In the genomic region with DNA sequence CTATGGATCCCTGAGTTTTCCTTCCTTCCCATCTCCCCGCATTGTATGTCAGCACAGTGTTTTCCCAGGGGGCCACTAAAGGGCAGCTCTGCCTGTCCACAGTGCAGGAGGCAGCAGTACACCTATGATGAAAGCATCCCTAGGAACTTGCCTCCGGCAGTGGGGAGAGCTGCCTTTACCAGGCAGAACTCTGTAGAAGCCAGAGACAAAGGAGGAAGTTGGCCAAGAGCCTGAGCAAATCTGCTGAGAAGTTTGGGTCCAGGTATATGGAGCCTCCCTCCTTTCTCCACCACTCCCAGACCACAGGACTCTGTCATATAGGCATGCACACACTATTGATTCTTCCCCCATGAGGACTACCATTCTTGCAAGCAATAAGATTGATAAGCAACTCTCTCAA, we compare ENCODE assay signal across 30 cellular contexts.
"Had no signal": no experiment of that assay in that cellular context is flagged by ENCODE, and none has a peak within 500 bp of the region (broad histone marks: within the 10 kb centered on the region; RNA-seq: fewer than 3 reads in every experiment).

No MANE protein-coding gene starts in this region.

- H3K4me1 Mint-ChIP-seq: activated CD4-positive, alpha-beta T cell treated with anti-CD3 and anti-CD28 coated beads for 36 hours; brain; mesothelial cell of epicardium had no signal

- H3K36me3 Mint-ChIP-seq: activated CD8-positive, alpha-beta memory T cell treated with anti-CD3 and anti-CD28 coated beads, Interleukin-2, amount 10 ng/mL, durations not matched to agents 7 days and 5 days; activated naive CD8-positive, alpha-beta T cell; brain; mesothelial cell of epicardium; naive B cell; type B pancreatic cell had no signal

- H3K4me3 Mint-ChIP-seq: activated CD4-positive, alpha-beta T cell treated with anti-CD3 and anti-CD28 coated beads for 36 hours; activated CD8-positive, alpha-beta memory T cell treated with anti-CD3 and anti-CD28 coated beads, Interleukin-2, amount 10 ng/mL, durations not matched to agents 7 days and 5 days; activated CD8-positive, alpha-beta T cell treated with anti-CD3 and anti-CD28 coated beads, Interleukin-2, amount 10 ng/mL, durations not matched to agents 7 days and 5 days; activated naive CD8-positive, alpha-beta T cell; brain; dendritic cell treated with granulocyte-macrophage colony-stimulating factor and Interleukin-4, amounts not matched to agents 40 ng/mL and 50 ng/mL, for 4 days; mesothelial cell of epicardium; naive B cell; type B pancreatic cell had no signal

- H3K9me3 ChIP-seq: ascending aorta, gastroesophageal sphincter, pancreas, prostate gland, thoracic aorta, vagina had no signal

- H3K4me3 ChIP-seq: ascending aorta, gastroesophageal sphincter, pancreas, prostate gland, skin epidermis, thoracic aorta, vagina had no signal

- ATAC-seq: activated CD4-positive, alpha-beta T cell treated with anti-CD3 and anti-CD28 coated beads for 36 hours; activated CD8-positive, alpha-beta memory T cell treated with anti-CD3 and anti-CD28 coated beads, Interleukin-2, amount 10 ng/mL, durations not matched to agents 7 days and 5 days; activated CD8-positive, alpha-beta T cell treated with anti-CD3 and anti-CD28 coated beads, Interleukin-2, amount 10 ng/mL, durations not matched to agents 7 days and 5 days; gastroesophageal sphincter; left colon; pancreas; sciatic nerve; stimulated activated naive CD8-positive, alpha-beta T cell treated with anti-CD3 and anti-CD28 coated beads, Interleukin-15, Interleukin-2, amounts not matched to agents 100 U/mL and 50 U/mL, for 24 hours had no signal

- H3K27ac Mint-ChIP-seq: activated CD4-positive, alpha-beta T cell treated with anti-CD3 and anti-CD28 coated beads for 36 hours; activated CD8-positive, alpha-beta memory T cell treated with anti-CD3 and anti-CD28 coated beads, Interleukin-2, amount 10 ng/mL, durations not matched to agents 7 days and 5 days; activated CD8-positive, alpha-beta T cell treated with anti-CD3 and anti-CD28 coated beads, Interleukin-2, amount 10 ng/mL, durations not matched to agents 7 days and 5 days; activated naive CD8-positive, alpha-beta T cell; activated T-helper 2 cell treated with anti-CD3 and anti-CD28 coated beads, Interferon-gamma antibody, Interleukin-2, Interleukin-4, amounts not matched to agents 10 μg/mL and 5 μg/mL and 100 μg/mL, durations not matched to agents 14 hours and 24 hours and 36 hours; brain; dendritic cell treated with granulocyte-macrophage colony-stimulating factor and Interleukin-4, amounts not matched to agents 40 ng/mL and 50 ng/mL, for 4 days; mesothelial cell of epicardium had no signal

- H3K9me3 Mint-ChIP-seq: activated T-helper 2 cell treated with anti-CD3 and anti-CD28 coated beads, Interferon-gamma antibody, Interleukin-2, Interleukin-4, amounts not matched to agents 10 μg/mL and 5 μg/mL and 100 μg/mL, durations not matched to agents 14 hours and 24 hours and 36 hours; brain; dendritic cell treated with granulocyte-macrophage colony-stimulating factor and Interleukin-4, amounts not matched to agents 40 ng/mL and 50 ng/mL, for 4 days; mesothelial cell of epicardium; naive B cell had no signal

- DNase-seq: activated CD4-positive, alpha-beta T cell treated with anti-CD3 and anti-CD28 coated beads for 36 hours; activated CD4-positive, CD25-positive, alpha-beta regulatory T cell; activated CD8-positive, alpha-beta memory T cell treated with anti-CD3 and anti-CD28 coated beads, Interleukin-2, amount 10 ng/mL, durations not matched to agents 7 days and 5 days; activated CD8-positive, alpha-beta T cell treated with anti-CD3 and anti-CD28 coated beads, Interleukin-2, amount 10 ng/mL, durations not matched to agents 7 days and 5 days; activated T-cell treated with anti-CD3 and anti-CD28 coated beads, Interleukin-2, amount 50 U/mL, for 48 hours; caudate nucleus; hippocampal formation; kidney; left colon; naive B cell; nucleus accumbens; pancreas; retina; stimulated activated CD4-positive, alpha-beta T cell treated with anti-CD3 and anti-CD28 coated beads, Interleukin-12 subunit alpha, Interleukin-12 subunit beta, amount 100 ng/mL, for 4 hours; stimulated activated CD4-positive, alpha-beta T cell treated with anti-CD3 and anti-CD28 coated beads, Interleukin-4, amount 100 ng/mL, for 1 hour; stimulated activated naive CD8-positive, alpha-beta T cell treated with anti-CD3 and anti-CD28 coated beads, Interleukin-15, Interleukin-2, amounts not matched to agents 100 U/mL and 50 U/mL, for 24 hours had no signal

- H3K27me3 Mint-ChIP-seq: brain, naive B cell, type B pancreatic cell had no signal

- H3K36me3 ChIP-seq: ascending aorta, gastroesophageal sphincter, pancreas, prostate gland, thoracic aorta, vagina had no signal

- H3K27ac ChIP-seq: epithelial cell of prostate, gastroesophageal sphincter, pancreas, prostate gland, vagina had no signal

- H3K27me3 ChIP-seq: ascending aorta, gastroesophageal sphincter, pancreas, vagina had no signal

- H3K4me1 ChIP-seq: ascending aorta, gastroesophageal sphincter, pancreas, prostate gland, vagina had no signal

- FAIRE-seq: kidney, pancreas had no signal
